Comparison of ENCODE assay signal across 8 cellular contexts in the genomic region with DNA sequence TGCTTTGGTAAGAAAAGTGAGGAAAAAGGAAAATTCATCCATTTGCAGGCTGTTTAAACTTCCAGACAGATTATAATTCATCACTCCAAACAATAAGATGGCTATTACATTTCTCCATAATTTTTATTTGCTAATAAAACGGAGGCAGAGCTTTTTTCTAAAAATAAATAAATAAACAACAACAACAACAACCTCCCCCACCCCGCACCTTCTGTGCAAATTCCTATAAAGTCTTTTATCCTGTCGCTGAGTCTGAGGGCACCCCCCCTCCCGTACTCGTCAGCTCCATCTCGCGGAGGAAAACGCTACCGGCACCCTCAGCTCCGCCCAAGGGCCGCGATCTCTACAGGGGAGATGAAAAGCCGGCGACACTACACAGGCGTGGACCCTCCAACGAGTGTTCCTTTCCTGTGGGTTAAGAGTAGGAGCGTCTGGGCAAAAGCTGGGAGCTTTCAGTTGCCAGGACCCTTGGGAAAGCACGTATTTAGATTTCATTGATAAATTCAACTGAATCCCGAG. TPM values are rescaled to one million over a fixed set of nuclear protein-coding genes. Genes with fewer than 3 reads are reported as not detected.
DNase-seq lines count a peak whose midpoint lies in the region; ATAC-seq and TF ChIP-seq lines count a peak whose summit lies in the region.

No MANE protein-coding gene starts in this region.

- POLR2A ChIA-PET in PC-9 (lab: Charles Lee; ENCODE audit: unreplicated experiment), result no interaction called here

- TF ChIP-seq CTCF in PC-9 (conservative IDR thresholded peaks at IDR 0.05) (peak; percentile 78), epithelial cell of proximal tubule (conservative IDR thresholded peaks at IDR 0.05; ENCODE audit: low read depth, low read length) (peak; percentile 84)

- intact Hi-C loops in PC-9 (cut with micrococcal nuclease; ENCODE audit: unreplicated experiment), result loop anchor here (1.0 to 10.0 kb wide), 3 partner anchors 65 to 391 kb away; a partner anchor contains a TSS

- H3K4me3 ChIP-seq in PC-9 (peak overlapping the region; percentile 92), epithelial cell of proximal tubule (ENCODE audit: low read depth, low read length) (peak overlapping the region; percentile 84)

- no peaks in the 10 kb centered on the region; the same call in 1 of the 2 replicates for H4K20me1 ChIP-seq in PC-9 (ENCODE audit: insufficient read depth)

- peaks cover 10% of the 10 kb centered on the region; the same call in 1 of the 2 replicates for H3F3A ChIP-seq in PC-9 (ENCODE audit: insufficient read depth, low read depth)

- peak; percentile 56 for ATAC-seq in GM21529 (IDR thresholded peaks at IDR 0.05; ENCODE audit: unreplicated experiment)

- in situ Hi-C loops in KBM-7 (cut with MboI; ENCODE audit: low pct_unique_long_range_greater_than_20kb, low sequenced_read_pairs), result no loop called here

- H3K27me3 ChIP-seq in PC-9 (ENCODE audit: insufficient read depth, low read depth), result no peaks in the 10 kb centered on the region

- no TSS peak for BruUV-seq in PC-9 (replicated peaks; lab: Mats Ljungman, UMichigan)

- no peaks in the 10 kb centered on the region for H3K36me3 ChIP-seq in PC-9 (ENCODE audit: low read depth)

- no peaks in the 10 kb centered on the region for H3K9me3 ChIP-seq in PC-9 (ENCODE audit: insufficient read depth, low read depth)

- peaks cover 33% of the 10 kb centered on the region for H3K79me2 ChIP-seq in PC-9 (ENCODE audit: low read depth)

- no peaks in the 10 kb centered on the region for H3K9me2 ChIP-seq in PC-9 (ENCODE audit: insufficient read depth)

- peak overlapping the region; percentile 88 for H3K4me2 ChIP-seq in PC-9

- H2AFZ ChIP-seq in PC-9, result peak overlapping the region; percentile 94

- peak; percentile 81 for DNase-seq in COR-L47 (lab: John Stamatoyannopoulos, UW)
- peak; percentile 89 for DNase-seq in KBM-7
- peak; percentile 61 to 85 for DNase-seq in PC-9
- DNase-seq in activated T-cell treated with anti-CD3 and anti-CD28 coated beads, Interleukin-2, amount 50 U/mL, for 1 hour, result peak; percentile 84
- DNase-seq in epithelial cell of proximal tubule (ENCODE audit: low read depth), result no peak
- peak; percentile 86 for DNase-seq in mucosa of gallbladder (ENCODE audit: low spot score)
- peak; percentile 64 to 70 for DNase-seq in stimulated activated CD8-positive, alpha-beta memory T cell treated with anti-CD3 and anti-CD28 coated beads, Interleukin-4, amount 100 ng/mL, for 4 hours (ENCODE audit: low read depth in 2 of 2, low spot score in 1 of 2)

- CTCF ChIA-PET in PC-9 (lab: Charles Lee), result interaction anchor here (0.6 to 1.0 kb wide), 8 partner anchors 35 to 602 kb away, joined by 3 to 10 read pairs (median 4); a partner anchor contains a TSS

- peaks cover 20% of the 10 kb centered on the region for H3K4me1 ChIP-seq in PC-9 (replicated peaks; ENCODE audit: insufficient read depth)

- H3K27ac ChIP-seq in PC-9, result 0 out of 2 replicates have a peak overlapping the region, but pooled peaks have one; percentile 0

RNA-seq across cellular contexts. Expression of a gene that starts 1.0 kb away (rescaled TPM):
- total RNA-seq in PC-9 (2021) (54.3 and 69.7 TPM in 2 replicates), epithelial cell of proximal tubule (66.5 and 70.0 TPM in 2 replicates), mucosa of gallbladder (75.4 TPM)
